29 cellular contexts compared by ENCODE assay signal in the genomic region with DNA sequence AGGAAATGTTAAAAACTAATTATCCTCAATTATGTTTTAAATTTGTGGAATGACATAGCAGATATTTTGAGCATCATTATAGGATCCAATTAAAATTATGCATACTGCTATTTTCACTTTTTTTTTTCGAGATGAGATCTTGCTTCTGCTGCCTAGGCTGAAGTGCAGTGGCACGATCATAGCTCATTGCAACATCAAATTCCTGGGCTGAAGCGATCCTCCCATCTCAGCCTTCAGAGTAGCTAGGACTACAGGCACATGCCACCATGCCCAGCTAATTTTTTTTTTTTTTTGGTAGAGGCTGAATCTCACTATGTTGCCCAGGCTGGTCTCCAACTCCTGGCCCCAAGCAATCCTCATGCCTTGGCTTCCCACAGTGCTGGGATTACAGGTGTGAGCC. TPM values are rescaled to one million over a fixed set of nuclear protein-coding genes. Genes with fewer than 3 reads are reported as not detected.
"Had no signal": no experiment of that assay in that cellular context is flagged by ENCODE, and none has a peak within 500 bp of the region (broad histone marks: within the 10 kb centered on the region; RNA-seq: fewer than 3 reads in every experiment).

No MANE protein-coding gene starts in this region.

- DNase-seq: activated CD4-positive, alpha-beta memory T cell treated with anti-CD3 and anti-CD28 coated beads for 36 hours; activated CD4-positive, alpha-beta T cell treated with anti-CD3 and anti-CD28 coated beads for 48 hours; activated CD4-positive, CD25-positive, alpha-beta regulatory T cell; activated effector memory CD4-positive, alpha-beta T cell treated with Interleukin-2 at 50 U/mL for 16 hours; activated naive CD4-positive, alpha-beta T cell treated with anti-CD3 and anti-CD28 coated beads, Interleukin-2, amount 10 ng/mL, durations not matched to agents 7 days and 5 days; activated T-cell treated with anti-CD3 and anti-CD28 coated beads, Interleukin-2, amount 50 U/mL, for 72 hours; anterior cingulate cortex; effector memory CD8-positive, alpha-beta T cell; esophagus squamous epithelium; foreskin melanocyte; hippocampal formation; mesenchymal stem cell; ovary; stimulated activated CD4-positive, alpha-beta T cell treated with anti-CD3 and anti-CD28 coated beads, Interleukin-1b, Interleukin-23, amount 100 ng/mL, for 48 hours; substantia nigra; T-helper 9 cell; thyroid gland had no signal

- H3K4me3 Mint-ChIP-seq: activated CD4-positive, alpha-beta memory T cell treated with anti-CD3 and anti-CD28 coated beads for 36 hours; activated naive CD4-positive, alpha-beta T cell treated with anti-CD3 and anti-CD28 coated beads, Interleukin-2, amount 10 ng/mL, durations not matched to agents 7 days and 5 days; activated T-cell treated with anti-CD3 and anti-CD28 coated beads, Interleukin-2, amount 50 U/mL, for 72 hours; brain; effector memory CD8-positive, alpha-beta T cell; nephron; stimulated activated naive CD8-positive, alpha-beta T cell treated with anti-CD3 and anti-CD28 coated beads, Interleukin-15, Interleukin-2, amounts not matched to agents 100 ng/mL and 50 ng/mL, for 24 hours had no signal

- H3K4me1 ChIP-seq: esophagus squamous epithelium, prostate gland, thyroid gland had no signal

- H3K27me3 Mint-ChIP-seq: stimulated activated naive CD8-positive, alpha-beta T cell treated with anti-CD3 and anti-CD28 coated beads, Interleukin-15, Interleukin-2, amounts not matched to agents 100 ng/mL and 50 ng/mL, for 24 hours had no signal

- H3K36me3 Mint-ChIP-seq: activated CD4-positive, alpha-beta memory T cell treated with anti-CD3 and anti-CD28 coated beads for 36 hours; activated naive CD4-positive, alpha-beta T cell treated with anti-CD3 and anti-CD28 coated beads, Interleukin-2, amount 10 ng/mL, durations not matched to agents 7 days and 5 days; brain had no signal

- H3K4me1 Mint-ChIP-seq: activated naive CD4-positive, alpha-beta T cell treated with anti-CD3 and anti-CD28 coated beads, Interleukin-2, amount 10 ng/mL, durations not matched to agents 7 days and 5 days; brain; nephron had no signal

- H3K27ac ChIP-seq: esophagus squamous epithelium, neutrophil, ovary, prostate gland, skin epidermis, thyroid gland had no signal

- H3K27me3 ChIP-seq: ovary, thyroid gland had no signal

- ATAC-seq: activated T-cell treated with anti-CD3 and anti-CD28 coated beads, Interleukin-2, amount 50 U/mL, for 72 hours; effector memory CD8-positive, alpha-beta T cell had no signal

- H3K9me3 Mint-ChIP-seq: activated CD4-positive, alpha-beta memory T cell treated with anti-CD3 and anti-CD28 coated beads for 36 hours; activated naive CD4-positive, alpha-beta T cell treated with anti-CD3 and anti-CD28 coated beads, Interleukin-2, amount 10 ng/mL, durations not matched to agents 7 days and 5 days; activated T-cell treated with anti-CD3 and anti-CD28 coated beads, Interleukin-2, amount 50 U/mL, for 72 hours; effector memory CD8-positive, alpha-beta T cell; nephron; stimulated activated naive CD8-positive, alpha-beta T cell treated with anti-CD3 and anti-CD28 coated beads, Interleukin-15, Interleukin-2, amounts not matched to agents 100 ng/mL and 50 ng/mL, for 24 hours had no signal

- H3K4me3 ChIP-seq: esophagus squamous epithelium, ovary, prostate gland, skin epidermis, thyroid gland had no signal

- FAIRE-seq: endothelial cell of umbilical vein had no signal

- H3K36me3 ChIP-seq: esophagus squamous epithelium, neutrophil, ovary, prostate gland, thyroid gland had no signal

- H3K9me3 ChIP-seq: esophagus squamous epithelium, neutrophil, ovary, prostate gland, thyroid gland had no signal

- H3K27ac Mint-ChIP-seq: activated CD4-positive, alpha-beta memory T cell treated with anti-CD3 and anti-CD28 coated beads for 36 hours; activated naive CD4-positive, alpha-beta T cell treated with anti-CD3 and anti-CD28 coated beads, Interleukin-2, amount 10 ng/mL, durations not matched to agents 7 days and 5 days; activated T-cell treated with anti-CD3 and anti-CD28 coated beads, Interleukin-2, amount 50 U/mL, for 72 hours; brain; effector memory CD8-positive, alpha-beta T cell; nephron; stimulated activated naive CD8-positive, alpha-beta T cell treated with anti-CD3 and anti-CD28 coated beads, Interleukin-15, Interleukin-2, amounts not matched to agents 100 ng/mL and 50 ng/mL, for 24 hours had no signal

RNA-seq across cellular contexts. Expression of gene SLC1A7, which starts 11.3 kb away (rescaled TPM):
- total RNA-seq: activated CD4-positive, alpha-beta memory T cell treated with anti-CD3 and anti-CD28 coated beads for 36 hours; activated T-cell treated with anti-CD3 and anti-CD28 coated beads, Interleukin-2, amount 50 U/mL, for 72 hours; chondrocyte; dermis microvascular lymphatic vessel endothelial cell; endothelial cell of umbilical vein; lower leg skin; T-helper 1 cell treated with Interleukin-12 subunit alpha and Interleukin-12 subunit beta and Interleukin-4 antibody, amounts not matched to agents 30 ng/mL and 1 ng/mL, for 36 hours; urinary bladder had no signal
- polyA plus RNA-seq: endothelial cell of umbilical vein had no signal
